26 cellular contexts compared by ENCODE assay signal in genomic region chr3:40490916-40491315, GRCh38.
"Had no signal": no experiment of that assay in that cellular context is flagged by ENCODE, and none has a peak within 500 bp of the region (broad histone marks: within the 10 kb centered on the region; RNA-seq: fewer than 3 reads in every experiment).

No MANE protein-coding gene starts in this region.

- H3K27ac Mint-ChIP-seq: activated CD4-positive, alpha-beta memory T cell treated with anti-CD3 and anti-CD28 coated beads, Interleukin-2, amount 10 ng/mL, durations not matched to agents 7 days and 5 days; activated CD4-positive, alpha-beta T cell treated with anti-CD3 and anti-CD28 coated beads, Interleukin-2, amount 10 ng/mL, durations not matched to agents 24 days and 14 days; activated naive CD4-positive, alpha-beta T cell treated with anti-CD3 and anti-CD28 coated beads, Interleukin-2, amount 10 ng/mL, durations not matched to agents 7 days and 5 days; brain; effector memory CD8-positive, alpha-beta T cell; memory B cell; nephron progenitor cell; stimulated activated memory B cell treated with anti-CD40 and anti-IgM and Interleukin-4, amounts not matched to agents 10 μg/mL and 1 μg/mL and 100 μg/mL, for 72 hours; T-cell; T-helper 2 cell treated with Interferon-gamma antibody and Interleukin-4, amounts not matched to agents 5 μg/mL and 100 μg/mL, for 36 hours had no signal

- H3K27ac ChIP-seq: gastrocnemius medialis, right lobe of liver, skin epidermis, transverse colon, uterus, VCaP had no signal

- ATAC-seq: activated CD4-positive, CD25-positive, alpha-beta regulatory T cell treated with anti-CD3 and anti-CD28 coated beads, Interleukin-2, amount 50 U/mL, for 24 hours; effector memory CD8-positive, alpha-beta T cell; esophagus mucosa; gastrocnemius medialis; right lobe of liver; stimulated activated memory B cell treated with anti-CD40 and anti-IgM and Interleukin-4, amounts not matched to agents 10 μg/mL and 1 μg/mL and 100 μg/mL, for 72 hours; T-cell had no signal

- H3K27me3 Mint-ChIP-seq: activated CD4-positive, alpha-beta memory T cell treated with anti-CD3 and anti-CD28 coated beads, Interleukin-2, amount 10 ng/mL, durations not matched to agents 7 days and 5 days; activated CD4-positive, alpha-beta T cell treated with anti-CD3 and anti-CD28 coated beads, Interleukin-2, amount 10 ng/mL, durations not matched to agents 24 days and 14 days; brain; effector memory CD8-positive, alpha-beta T cell; memory B cell; stimulated activated memory B cell treated with anti-CD40 and anti-IgM and Interleukin-4, amounts not matched to agents 10 μg/mL and 1 μg/mL and 100 μg/mL, for 72 hours; T-cell had no signal

- DNase-seq: activated CD4-positive, alpha-beta memory T cell treated with anti-CD3 and anti-CD28 coated beads, Interleukin-2, amount 10 ng/mL, durations not matched to agents 7 days and 5 days; activated CD4-positive, alpha-beta T cell treated with anti-CD3 and anti-CD28 coated beads, Interleukin-2, amount 10 ng/mL, durations not matched to agents 24 days and 14 days; activated effector memory CD4-positive, alpha-beta T cell treated with anti-CD3 and anti-CD28 coated beads, Interleukin-2, amount 50 U/mL, for 16 hours; activated naive CD4-positive, alpha-beta T cell treated with anti-CD3 and anti-CD28 coated beads, Interleukin-2, amount 10 ng/mL, durations not matched to agents 7 days and 5 days; activated T-cell treated with anti-CD3 and anti-CD28 coated beads for 4 hours; anterior cingulate cortex; central memory CD4-positive, alpha-beta T cell; dorsolateral prefrontal cortex; effector memory CD8-positive, alpha-beta T cell; gastrocnemius medialis; head of caudate nucleus; hypothalamus; nephron progenitor cell; right lobe of liver; stimulated activated CD4-positive, alpha-beta T cell treated with anti-CD3 and anti-CD28 coated beads, Interleukin-2, amount 100 ng/mL, for 24 hours; T-cell; transverse colon; uterus had no signal

- H3K27me3 ChIP-seq: dorsolateral prefrontal cortex, gastrocnemius medialis, right lobe of liver, transverse colon, uterus had no signal

- H3K4me1 Mint-ChIP-seq: activated CD4-positive, alpha-beta memory T cell treated with anti-CD3 and anti-CD28 coated beads, Interleukin-2, amount 10 ng/mL, durations not matched to agents 7 days and 5 days; activated CD4-positive, alpha-beta T cell treated with anti-CD3 and anti-CD28 coated beads, Interleukin-2, amount 10 ng/mL, durations not matched to agents 24 days and 14 days; activated naive CD4-positive, alpha-beta T cell treated with anti-CD3 and anti-CD28 coated beads, Interleukin-2, amount 10 ng/mL, durations not matched to agents 7 days and 5 days; brain; memory B cell; nephron progenitor cell; stimulated activated memory B cell treated with anti-CD40 and anti-IgM and Interleukin-4, amounts not matched to agents 10 μg/mL and 1 μg/mL and 100 μg/mL, for 72 hours; T-cell had no signal

- H3K4me1 ChIP-seq: gastrocnemius medialis, right lobe of liver, transverse colon, uterus had no signal

- H3K36me3 ChIP-seq: uterus had no signal

- H3K4me3 ChIP-seq: dorsolateral prefrontal cortex, gastrocnemius medialis, right lobe of liver, skin epidermis, transverse colon, uterus had no signal

- H3K4me3 Mint-ChIP-seq: activated CD4-positive, alpha-beta memory T cell treated with anti-CD3 and anti-CD28 coated beads, Interleukin-2, amount 10 ng/mL, durations not matched to agents 7 days and 5 days; activated CD4-positive, alpha-beta T cell treated with anti-CD3 and anti-CD28 coated beads, Interleukin-2, amount 10 ng/mL, durations not matched to agents 24 days and 14 days; activated naive CD4-positive, alpha-beta T cell treated with anti-CD3 and anti-CD28 coated beads, Interleukin-2, amount 10 ng/mL, durations not matched to agents 7 days and 5 days; brain; effector memory CD8-positive, alpha-beta T cell; memory B cell; nephron progenitor cell; stimulated activated memory B cell treated with anti-CD40 and anti-IgM and Interleukin-4, amounts not matched to agents 10 μg/mL and 1 μg/mL and 100 μg/mL, for 72 hours; T-cell; T-helper 2 cell treated with Interferon-gamma antibody and Interleukin-4, amounts not matched to agents 5 μg/mL and 100 μg/mL, for 36 hours had no signal
